ENCODE assay signal across 27 cellular contexts in the genomic region with DNA sequence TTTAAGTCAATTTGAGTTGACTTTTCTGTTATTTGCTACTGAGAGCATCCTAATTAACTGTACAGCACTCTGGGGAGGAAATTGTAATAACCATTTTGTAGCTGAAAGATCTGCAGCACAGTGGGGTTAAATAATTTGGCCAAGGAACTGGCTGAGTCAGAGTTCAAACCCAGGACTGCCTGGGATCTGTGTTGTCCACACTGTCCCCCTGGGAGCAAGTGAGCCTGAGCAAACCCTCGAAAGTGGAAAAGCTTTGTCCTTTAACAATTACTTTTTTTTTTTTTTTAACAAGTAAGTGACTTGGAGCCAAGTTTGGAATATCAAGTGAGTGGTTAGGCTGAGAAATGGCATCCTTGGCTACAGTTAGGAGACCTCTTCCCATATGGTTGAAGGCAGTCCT.
"Had no signal": no experiment of that assay in that cellular context is flagged by ENCODE, and none has a peak within 500 bp of the region (broad histone marks: within the 10 kb centered on the region; RNA-seq: fewer than 3 reads in every experiment).

No MANE protein-coding gene starts in this region.

- H3K9me3 ChIP-seq: body of pancreas, colonic mucosa, esophagus squamous epithelium, gastroesophageal sphincter had no signal

- H3K27ac ChIP-seq: body of pancreas, cardiac muscle cell, colonic mucosa, epithelial cell of prostate, esophagus squamous epithelium, gastroesophageal sphincter, VCaP had no signal

- H3K27me3 ChIP-seq: body of pancreas, cardiac muscle cell, colonic mucosa, esophagus squamous epithelium, gastroesophageal sphincter had no signal

- DNase-seq: activated CD4-positive, alpha-beta memory T cell treated with anti-CD3 and anti-CD28 coated beads, Interleukin-2, amount 10 ng/mL, durations not matched to agents 7 days and 5 days; activated CD4-positive, alpha-beta T cell treated with anti-CD3 and anti-CD28 coated beads for 1 hour; activated CD4-positive, alpha-beta T cell treated with anti-CD3 and anti-CD28 coated beads for 4 hours; activated CD4-positive, alpha-beta T cell treated with anti-CD3 and anti-CD28 coated beads, Interleukin-2, amount 10 ng/mL, durations not matched to agents 7 days and 5 days; activated CD4-positive, alpha-beta T cell treated with anti-CD3 and anti-CD28 coated beads, Interleukin-2, amount 50 U/mL, for 4 hours; activated CD8-positive, alpha-beta memory T cell treated with anti-CD3 and anti-CD28 coated beads, Interleukin-2, amount 50 U/mL, for 48 hours; activated gamma-delta T cell; activated naive CD4-positive, alpha-beta T cell treated with anti-CD3 and anti-CD28 coated beads, Interleukin-2, amount 50 U/mL, for 16 hours; activated naive CD4-positive, alpha-beta T cell treated with Interleukin-2 at 50 U/mL for 16 hours; activated T-cell treated with anti-CD3 and anti-CD28 coated beads for 4 hours; activated T-cell treated with anti-CD3 and anti-CD28 coated beads, Interleukin-2, amount 50 U/mL, for 24 hours; activated T-cell treated with anti-CD3 and anti-CD28 coated beads, Interleukin-2, amount 50 U/mL, for 72 hours; amygdala; aorta; body of pancreas; central memory CD4-positive, alpha-beta T cell; cerebellar nuclear complex; colonic mucosa; effector CD8-positive, alpha-beta T cell; esophagus squamous epithelium; foreskin melanocyte; T-helper 2 cell had no signal

- H3K36me3 ChIP-seq: cardiac muscle cell, colonic mucosa, esophagus squamous epithelium, gastroesophageal sphincter had no signal

- ATAC-seq: activated T-cell treated with anti-CD3 and anti-CD28 coated beads, Interleukin-2, amount 50 U/mL, for 72 hours; body of pancreas; gastroesophageal sphincter; WTC11 had no signal

- H3K4me1 ChIP-seq: body of pancreas, colonic mucosa, esophagus squamous epithelium, gastroesophageal sphincter had no signal

- H3K4me3 ChIP-seq: body of pancreas, cardiac muscle cell, colonic mucosa, esophagus squamous epithelium, gastroesophageal sphincter had no signal
